ENCODE assay signal across 1 cellular context in genomic region chr3:150546226-150547044, GRCh38.
TF ChIP-seq lines count a peak whose summit lies in the region.

EIF2A (plus strand) TSS chr3:150546787; CDS start chr3:150546803, 16 bp downstream.
SERP1 (minus strand) TSS chr3:150546496; CDS start chr3:150546135, 361 bp downstream.

TF ChIP-seq in K562, 482 proteins besides CTCF, POLR2A, EP300 and RAD21 (continued from another document and continues in another):
- TF ChIP-seq, protein P1, sequence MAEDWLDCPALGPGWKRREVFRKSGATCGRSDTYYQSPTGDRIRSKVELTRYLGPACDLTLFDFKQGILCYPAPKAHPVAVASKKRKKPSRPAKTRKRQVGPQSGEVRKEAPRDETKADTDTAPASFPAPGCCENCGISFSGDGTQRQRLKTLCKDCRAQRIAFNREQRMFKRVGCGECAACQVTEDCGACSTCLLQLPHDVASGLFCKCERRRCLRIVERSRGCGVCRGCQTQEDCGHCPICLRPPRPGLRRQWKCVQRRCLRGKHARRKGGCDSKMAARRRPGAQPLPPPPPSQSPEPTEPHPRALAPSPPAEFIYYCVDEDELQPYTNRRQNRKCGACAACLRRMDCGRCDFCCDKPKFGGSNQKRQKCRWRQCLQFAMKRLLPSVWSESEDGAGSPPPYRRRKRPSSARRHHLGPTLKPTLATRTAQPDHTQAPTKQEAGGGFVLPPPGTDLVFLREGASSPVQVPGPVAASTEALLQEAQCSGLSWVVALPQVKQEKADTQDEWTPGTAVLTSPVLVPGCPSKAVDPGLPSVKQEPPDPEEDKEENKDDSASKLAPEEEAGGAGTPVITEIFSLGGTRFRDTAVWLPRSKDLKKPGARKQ (CRISPR knock-in tag; IDR thresholded peaks at IDR 0.05): no peak
- TF ChIP-seq CBX3 (IDR thresholded peaks at IDR 0.05; ENCODE audit: borderline replicate concordance in 1 of 2, low read length in 2 of 2) (peak in 1 of 2 experiments; percentile 34; a peak in 1 of 3 replicates), SUPT5H (IDR thresholded peaks at IDR 0.05) (peak; percentile 92), ZBTB49 (CRISPR knock-in tag; IDR thresholded peaks at IDR 0.05; ENCODE audit: borderline replicate concordance) (no peak), NRF1 (conservative IDR thresholded peaks at IDR 0.05 in 1 of 2, IDR thresholded peaks at IDR 0.05 in 1 of 2) (peak; percentile 91 to 93), MAX (CRISPR knock-in tag; IDR thresholded peaks at IDR 0.05) (peak; percentile 65), FOXK2 (conservative IDR thresholded peaks at IDR 0.05 in 1 of 2, IDR thresholded peaks at IDR 0.05 in 1 of 2; ENCODE audit: low read depth in 2 of 2) (peak; percentile 94 to 96), PHF8 (IDR thresholded peaks at IDR 0.05; ENCODE audit: borderline replicate concordance, low read length) (peak; percentile 94; the same call in 1 of the 2 replicates), ZNF780A (CRISPR knock-in tag; IDR thresholded peaks at IDR 0.05) (no peak), ZNF75A (CRISPR knock-in tag; IDR thresholded peaks at IDR 0.05) (no peak), EWSR1 (IDR thresholded peaks at IDR 0.05; ENCODE audit: borderline replicate concordance, low read depth, partially characterized antibody) (no peak), PCBP1 (IDR thresholded peaks at IDR 0.05; ENCODE audit: low read depth, low read length, poor library complexity, severe bottlenecking) (peak; percentile 69), SMARCA5 (IDR thresholded peaks at IDR 0.05) (no peak), ZFP30 (CRISPR knock-in tag; IDR thresholded peaks at IDR 0.05; ENCODE audit: borderline replicate concordance) (no peak), NFIC (IDR thresholded peaks at IDR 0.05) (no peak), GATAD2B (IDR thresholded peaks at IDR 0.05; ENCODE audit: borderline replicate concordance) (no peak), KDM4B (IDR thresholded peaks at IDR 0.05; ENCODE audit: borderline replicate concordance in 2 of 2, low read depth in 1 of 2) (peak in 1 of 2 experiments; percentile 82; a peak in 1 of 4 replicates), SMAD4 (CRISPR knock-in tag; conservative IDR thresholded peaks at IDR 0.05) (peak; percentile 84), RBM25 (IDR thresholded peaks at IDR 0.05; ENCODE audit: low read depth, low read length, severe bottlenecking) (no peak), CHD2 (IDR thresholded peaks at IDR 0.05; ENCODE audit: low read depth, low read length) (no peak; the same call in 1 of the 2 replicates), KAT2B (IDR thresholded peaks at IDR 0.05; ENCODE audit: low read depth, low read length) (no peak), THAP7 (CRISPR knock-in tag; IDR thresholded peaks at IDR 0.05) (no peak), NBN (IDR thresholded peaks at IDR 0.05; ENCODE audit: low read depth) (no peak; the same call in 1 of the 2 replicates), HMGN3 (IDR thresholded peaks at IDR 0.05; ENCODE audit: borderline replicate concordance, extremely low read depth, insufficient read length, low read depth, low read length) (peak; percentile 74), SAFB (IDR thresholded peaks at IDR 0.05; ENCODE audit: borderline replicate concordance, low read depth, low read length) (no peak), ETV5 (CRISPR knock-in tag; IDR thresholded peaks at IDR 0.05; ENCODE audit: low read depth) (peak; percentile 91), HEY1 (CRISPR knock-in tag; IDR thresholded peaks at IDR 0.05; ENCODE audit: borderline replicate concordance) (no peak), GTF2F1 (IDR thresholded peaks at IDR 0.05; ENCODE audit: low read depth, low read length) (peak; percentile 27; the same call in 1 of the 2 replicates), MAZ (CRISPR knock-in tag; conservative IDR thresholded peaks at IDR 0.05 in 1 of 2, IDR thresholded peaks at IDR 0.05 in 1 of 2) (peak; percentile 97 to 98), BCLAF1 (IDR thresholded peaks at IDR 0.05; ENCODE audit: borderline replicate concordance in 1 of 2, control insufficient read depth in 1 of 2, low read depth in 2 of 2, low read length in 1 of 2) (no peak), ZBTB43 (CRISPR knock-in tag; IDR thresholded peaks at IDR 0.05) (no peak; the same call in 1 of the 2 replicates), TFAM (CRISPR knock-in tag; conservative IDR thresholded peaks at IDR 0.05) (no peak), ZNF785 (CRISPR knock-in tag; IDR thresholded peaks at IDR 0.05) (no peak), SMAD2 (IDR thresholded peaks at IDR 0.05; ENCODE audit: low read depth, low read length) (no peak), RBM14 (IDR thresholded peaks at IDR 0.05; ENCODE audit: borderline replicate concordance, insufficient read depth, low read depth, low read length) (no peak), ZNF212 (CRISPR knock-in tag; IDR thresholded peaks at IDR 0.05) (0 out of 2 replicates have a peak, but pooled peaks have one; percentile 38), ASH1L (IDR thresholded peaks at IDR 0.05; ENCODE audit: borderline replicate concordance, low read depth, partially characterized antibody) (peak; percentile 78), E2F5 (CRISPR knock-in tag; IDR thresholded peaks at IDR 0.05) (no peak)
- TF ChIP-seq, protein P2, sequence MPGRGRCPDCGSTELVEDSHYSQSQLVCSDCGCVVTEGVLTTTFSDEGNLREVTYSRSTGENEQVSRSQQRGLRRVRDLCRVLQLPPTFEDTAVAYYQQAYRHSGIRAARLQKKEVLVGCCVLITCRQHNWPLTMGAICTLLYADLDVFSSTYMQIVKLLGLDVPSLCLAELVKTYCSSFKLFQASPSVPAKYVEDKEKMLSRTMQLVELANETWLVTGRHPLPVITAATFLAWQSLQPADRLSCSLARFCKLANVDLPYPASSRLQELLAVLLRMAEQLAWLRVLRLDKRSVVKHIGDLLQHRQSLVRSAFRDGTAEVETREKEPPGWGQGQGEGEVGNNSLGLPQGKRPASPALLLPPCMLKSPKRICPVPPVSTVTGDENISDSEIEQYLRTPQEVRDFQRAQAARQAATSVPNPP (IDR thresholded peaks at IDR 0.05; ENCODE audit: borderline replicate concordance, insufficient read depth, insufficient read length): no peak
- TF ChIP-seq, protein P3, sequence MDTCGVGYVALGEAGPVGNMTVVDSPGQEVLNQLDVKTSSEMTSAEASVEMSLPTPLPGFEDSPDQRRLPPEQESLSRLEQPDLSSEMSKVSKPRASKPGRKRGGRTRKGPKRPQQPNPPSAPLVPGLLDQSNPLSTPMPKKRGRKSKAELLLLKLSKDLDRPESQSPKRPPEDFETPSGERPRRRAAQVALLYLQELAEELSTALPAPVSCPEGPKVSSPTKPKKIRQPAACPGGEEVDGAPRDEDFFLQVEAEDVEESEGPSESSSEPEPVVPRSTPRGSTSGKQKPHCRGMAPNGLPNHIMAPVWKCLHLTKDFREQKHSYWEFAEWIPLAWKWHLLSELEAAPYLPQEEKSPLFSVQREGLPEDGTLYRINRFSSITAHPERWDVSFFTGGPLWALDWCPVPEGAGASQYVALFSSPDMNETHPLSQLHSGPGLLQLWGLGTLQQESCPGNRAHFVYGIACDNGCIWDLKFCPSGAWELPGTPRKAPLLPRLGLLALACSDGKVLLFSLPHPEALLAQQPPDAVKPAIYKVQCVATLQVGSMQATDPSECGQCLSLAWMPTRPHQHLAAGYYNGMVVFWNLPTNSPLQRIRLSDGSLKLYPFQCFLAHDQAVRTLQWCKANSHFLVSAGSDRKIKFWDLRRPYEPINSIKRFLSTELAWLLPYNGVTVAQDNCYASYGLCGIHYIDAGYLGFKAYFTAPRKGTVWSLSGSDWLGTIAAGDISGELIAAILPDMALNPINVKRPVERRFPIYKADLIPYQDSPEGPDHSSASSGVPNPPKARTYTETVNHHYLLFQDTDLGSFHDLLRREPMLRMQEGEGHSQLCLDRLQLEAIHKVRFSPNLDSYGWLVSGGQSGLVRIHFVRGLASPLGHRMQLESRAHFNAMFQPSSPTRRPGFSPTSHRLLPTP (IDR thresholded peaks at IDR 0.05; ENCODE audit: borderline replicate concordance, extremely low read depth, insufficient read length): no peak
- TF ChIP-seq, protein P4, sequence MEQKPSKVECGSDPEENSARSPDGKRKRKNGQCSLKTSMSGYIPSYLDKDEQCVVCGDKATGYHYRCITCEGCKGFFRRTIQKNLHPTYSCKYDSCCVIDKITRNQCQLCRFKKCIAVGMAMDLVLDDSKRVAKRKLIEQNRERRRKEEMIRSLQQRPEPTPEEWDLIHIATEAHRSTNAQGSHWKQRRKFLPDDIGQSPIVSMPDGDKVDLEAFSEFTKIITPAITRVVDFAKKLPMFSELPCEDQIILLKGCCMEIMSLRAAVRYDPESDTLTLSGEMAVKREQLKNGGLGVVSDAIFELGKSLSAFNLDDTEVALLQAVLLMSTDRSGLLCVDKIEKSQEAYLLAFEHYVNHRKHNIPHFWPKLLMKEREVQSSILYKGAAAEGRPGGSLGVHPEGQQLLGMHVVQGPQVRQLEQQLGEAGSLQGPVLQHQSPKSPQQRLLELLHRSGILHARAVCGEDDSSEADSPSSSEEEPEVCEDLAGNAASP (IDR thresholded peaks at IDR 0.05): no peak
- TF ChIP-seq, protein P5, sequence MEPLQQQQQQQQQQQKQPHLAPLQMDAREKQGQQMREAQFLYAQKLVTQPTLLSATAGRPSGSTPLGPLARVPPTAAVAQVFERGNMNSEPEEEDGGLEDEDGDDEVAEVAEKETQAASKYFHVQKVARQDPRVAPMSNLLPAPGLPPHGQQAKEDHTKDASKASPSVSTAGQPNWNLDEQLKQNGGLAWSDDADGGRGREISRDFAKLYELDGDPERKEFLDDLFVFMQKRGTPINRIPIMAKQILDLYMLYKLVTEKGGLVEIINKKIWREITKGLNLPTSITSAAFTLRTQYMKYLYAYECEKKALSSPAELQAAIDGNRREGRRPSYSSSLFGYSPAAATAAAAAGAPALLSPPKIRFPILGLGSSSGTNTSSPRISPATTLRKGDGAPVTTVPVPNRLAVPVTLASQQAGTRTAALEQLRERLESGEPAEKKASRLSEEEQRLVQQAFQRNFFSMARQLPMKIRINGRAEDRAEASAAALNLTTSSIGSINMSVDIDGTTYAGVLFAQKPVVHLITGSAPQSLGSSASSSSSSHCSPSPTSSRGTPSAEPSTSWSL (CRISPR knock-in tag; IDR thresholded peaks at IDR 0.05; ENCODE audit: borderline replicate concordance): no peak
